ENCODE assay signal across 16 cellular contexts in the genomic region with DNA sequence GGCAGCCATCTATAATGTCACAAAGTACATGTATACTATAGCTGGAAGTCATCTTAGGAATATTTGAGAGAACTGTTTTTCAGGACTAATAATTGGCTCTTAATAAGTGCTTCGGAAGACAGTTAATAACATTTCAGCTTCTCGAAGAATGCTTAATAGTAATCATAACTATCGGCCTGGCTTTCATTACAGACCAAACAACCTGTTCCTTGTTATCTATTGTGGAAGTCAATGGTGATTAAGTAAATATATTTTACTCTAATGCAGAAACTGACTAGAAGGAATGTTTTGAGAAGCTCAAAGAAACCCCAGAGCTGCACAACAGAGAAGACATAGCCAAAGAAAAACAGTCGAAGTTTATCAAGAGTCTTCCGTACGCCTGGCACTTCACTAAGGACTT.
DNase-seq lines count a peak whose midpoint lies in the region; ATAC-seq and TF ChIP-seq lines count a peak whose summit lies in the region.
"Had no signal": no experiment of that assay in that cellular context is flagged by ENCODE, and none has a peak within 500 bp of the region (broad histone marks: within the 10 kb centered on the region; RNA-seq: fewer than 3 reads in every experiment).

No MANE protein-coding gene starts in this region.

- 51% methylated on average over 6 of the region's 6 CpGs for whole genome bisulfite sequencing in esophagus muscularis mucosa

- H3K4me2 ChIP-seq in osteoblast (ENCODE audit: insufficient read depth, low read length) (no peak overlapping the region), PC-3 (ENCODE audit: low read length) (no peak overlapping the region)

- H3K9me3 ChIP-seq in Caco-2 (no peaks in the 10 kb centered on the region), Panc1 (ENCODE audit: control insufficient read depth, insufficient read depth, low read depth, low read length) (peaks cover 6% of the 10 kb centered on the region; the same call in 1 of the 2 replicates), esophagus muscularis mucosa (no peaks in the 10 kb centered on the region), osteoblast (ENCODE audit: low read depth, low read length) (no peaks in the 10 kb centered on the region), PC-3 (ENCODE audit: low read length) (no peaks in the 10 kb centered on the region)
- no peaks in the 10 kb centered on the region for H3K9me3 ChIP-seq in effector memory CD4-positive, alpha-beta T cell (ENCODE audit: control insufficient read depth, low read length)
- H3K9me3 ChIP-seq: esophagus squamous epithelium, psoas muscle had no signal

- peaks cover 76% of the 10 kb centered on the region for H3K4me1 ChIP-seq in Caco-2
- peaks cover 65% of the 10 kb centered on the region for H3K4me1 ChIP-seq in Panc1 (ENCODE audit: control insufficient read depth, insufficient read depth, low read length)
- H3K4me1 ChIP-seq in esophagus muscularis mucosa, result peaks cover 24 to 61% (median 51%) of the 10 kb centered on the region in 4 donors
- peaks cover 51% of the 10 kb centered on the region for H3K4me1 ChIP-seq in osteoblast (ENCODE audit: insufficient read depth, low read length)
- no peaks in the 10 kb centered on the region for H3K4me1 ChIP-seq in effector memory CD4-positive, alpha-beta T cell (ENCODE audit: control insufficient read depth, insufficient read depth, low read length, poor library complexity, severe bottlenecking)
- peaks cover 15% of the 10 kb centered on the region for H3K4me1 ChIP-seq in PC-3 (ENCODE audit: insufficient read depth, low read length)
- H3K4me1 ChIP-seq: psoas muscle had no signal

- intact Hi-C loops in Caco-2 (cut with micrococcal nuclease; ENCODE audit: unreplicated experiment) (loop anchor here (5.0 kb wide), 2 partner anchors 510 to 535 kb away; a partner anchor contains a TSS), Panc1 (cut with micrococcal nuclease; ENCODE audit: unreplicated experiment) (loop anchor here (5.0 kb wide), 1 partner anchor 75 kb away; no protein-coding TSS in a partner anchor), esophagus muscularis mucosa (cut with DNase I) (loop anchor here (5.0 kb wide), 1 partner anchor 65 kb away; no protein-coding TSS in a partner anchor), PC-3 (cut with micrococcal nuclease) (loop anchor here (5.0 kb wide), 1 partner anchor 45 kb away; no protein-coding TSS in a partner anchor)

- TF ChIP-seq CTCF in Caco-2 (IDR thresholded peaks at IDR 0.05; ENCODE audit: insufficient read depth in 1 of 2, low read depth in 1 of 2, low read length in 1 of 2, severe bottlenecking in 1 of 2, unreplicated experiment in 1 of 2) (no peak), Panc1 (IDR thresholded peaks at IDR 0.05) (no peak), esophagus muscularis mucosa (IDR thresholded peaks at IDR 0.05) (no peak), osteoblast (IDR thresholded peaks at IDR 0.05; ENCODE audit: extremely low read depth, low read depth, low read length) (no peak), PC-3 (conservative IDR thresholded peaks at IDR 0.05; ENCODE audit: low read depth, low read length) (no peak)

- CTCF ChIA-PET in Caco-2 (lab: Charles Lee), result interaction anchor here (2.7 kb wide), 1 partner anchor 136 kb away, joined by 30 read pairs; no protein-coding TSS in a partner anchor
- CTCF ChIA-PET in Panc1 (lab: Charles Lee), result no interaction called here
- CTCF ChIA-PET in PC-3 (lab: Charles Lee), result no interaction called here

- no peaks in the 10 kb centered on the region for H3K9me3 Mint-ChIP-seq in Caco-2 (ENCODE audit: unreplicated experiment)

- BruUV-seq in Caco-2 (replicated peaks; lab: Mats Ljungman, UMichigan) (no TSS peak), Panc1 (replicated peaks; lab: Mats Ljungman, UMichigan) (no TSS peak), PC-3 (replicated peaks; lab: Mats Ljungman, UMichigan) (no TSS peak)

- POLR2A ChIA-PET in Caco-2 (lab: Charles Lee) (no interaction called here), Panc1 (lab: Charles Lee) (no interaction called here), PC-3 (lab: Charles Lee; ENCODE audit: unreplicated experiment) (no interaction called here)

- H2AFZ ChIP-seq in osteoblast (ENCODE audit: low read length) (no peak overlapping the region), PC-3 (ENCODE audit: low read length) (no peak overlapping the region)

- DNase-seq in Caco-2 (no peak), Panc1 (ENCODE audit: low read depth, low spot score) (peak; percentile 18), esophagus muscularis mucosa (ENCODE audit: extremely low spot score) (no peak), osteoblast (ENCODE audit: insufficient read length, low spot score, missing footprints) (no peak), PC-3 (no peak), SKM-1 (lab: John Stamatoyannopoulos, UW; ENCODE audit: unreplicated experiment) (no peak)
- DNase-seq in effector memory CD4-positive, alpha-beta T cell, result no peak
- DNase-seq: activated CD4-positive, alpha-beta T cell treated with anti-CD3 and anti-CD28 coated beads for 1 hour; activated gamma-delta T cell; dermis blood vessel endothelial cell; esophagus squamous epithelium; hypothalamus; KG1; NCI-H345; psoas muscle had no signal

- no peak for TF ChIP-seq EP300 in esophagus muscularis mucosa (IDR thresholded peaks at IDR 0.05)

- no peaks in the 10 kb centered on the region for H3K9me2 ChIP-seq in PC-3 (replicated peaks; ENCODE audit: low read length)

- no peaks in the 10 kb centered on the region for H3K27me3 Mint-ChIP-seq in Caco-2 (ENCODE audit: insufficient read depth, unreplicated experiment)

- peaks cover 43% of the 10 kb centered on the region for H3K4me1 Mint-ChIP-seq in Caco-2 (ENCODE audit: low read depth, unreplicated experiment)

- H3K4me3 ChIP-seq in Caco-2 (ENCODE audit: low read depth, low read length) (no peak overlapping the region), Panc1 (ENCODE audit: low read depth in 2 of 2, low read length in 2 of 2) (peak overlapping the region; percentile 5 to 28; a peak in 3 of 4 replicates), esophagus muscularis mucosa (no peak overlapping the region), osteoblast (ENCODE audit: insufficient read depth, low read length) (no peak overlapping the region), PC-3 (ENCODE audit: low read length) (no peak overlapping the region)
- no peak overlapping the region for H3K4me3 ChIP-seq in effector memory CD4-positive, alpha-beta T cell (ENCODE audit: insufficient read depth, low read depth, low read length, poor library complexity, severe bottlenecking)
- H3K4me3 ChIP-seq: psoas muscle had no signal

- ATAC-seq in Panc1 (no peak), GM21381 (IDR thresholded peaks at IDR 0.05; ENCODE audit: unreplicated experiment) (no peak), PC-3 (no peak)
- ATAC-seq: psoas muscle had no signal

- H3K36me3 ChIP-seq in Caco-2 (ENCODE audit: control insufficient read depth, insufficient read depth, low read length) (no peaks in the 10 kb centered on the region), Panc1 (ENCODE audit: control insufficient read depth, insufficient read depth, low read length) (no peaks in the 10 kb centered on the region), esophagus muscularis mucosa (no peaks in the 10 kb centered on the region), osteoblast (ENCODE audit: insufficient read depth, low read length) (no peaks in the 10 kb centered on the region), PC-3 (ENCODE audit: low read depth, low read length) (no peaks in the 10 kb centered on the region)
- H3K36me3 ChIP-seq in effector memory CD4-positive, alpha-beta T cell (ENCODE audit: control insufficient read depth, insufficient read depth, low read length), result no peaks in the 10 kb centered on the region
- H3K36me3 ChIP-seq: esophagus squamous epithelium had no signal

- H3K27me3 ChIP-seq in Caco-2 (replicated peaks; ENCODE audit: control insufficient read depth, insufficient read depth, low read length) (no peaks in the 10 kb centered on the region), Panc1 (ENCODE audit: control insufficient read depth, insufficient read depth, low read length) (no peaks in the 10 kb centered on the region), esophagus muscularis mucosa (no peaks in the 10 kb centered on the region), osteoblast (ENCODE audit: insufficient read depth, low read length) (no peaks in the 10 kb centered on the region), PC-3 (ENCODE audit: low read length) (no peaks in the 10 kb centered on the region)
- no peaks in the 10 kb centered on the region for H3K27me3 ChIP-seq in effector memory CD4-positive, alpha-beta T cell (replicated peaks; ENCODE audit: control insufficient read depth, insufficient read depth, low read length, poor library complexity, severe bottlenecking)
- H3K27me3 ChIP-seq: esophagus squamous epithelium had no signal

- H3K27ac Mint-ChIP-seq in Caco-2 (ENCODE audit: unreplicated experiment), result peak overlapping the region; percentile 89

- TF ChIP-seq POLR2A in esophagus muscularis mucosa (IDR thresholded peaks at IDR 0.05; ENCODE audit: low read depth), result no peak

- H3K79me2 ChIP-seq in osteoblast (ENCODE audit: insufficient read depth, low read length) (peaks cover 57% of the 10 kb centered on the region), PC-3 (ENCODE audit: low read length) (no peaks in the 10 kb centered on the region)

- no peak overlapping the region for H3K9ac ChIP-seq in PC-3 (ENCODE audit: low read length)

- H3F3A ChIP-seq in PC-3 (ENCODE audit: low read length, unreplicated experiment), result no peaks in the 10 kb centered on the region

- H3K36me3 Mint-ChIP-seq in Caco-2 (ENCODE audit: insufficient read depth, unreplicated experiment), result peaks cover 58% of the 10 kb centered on the region

- H3K4me3 Mint-ChIP-seq in Caco-2 (ENCODE audit: unreplicated experiment), result peak overlapping the region; percentile 76

- H3K27ac ChIP-seq in Panc1 (ENCODE audit: low read length) (peak overlapping the region; percentile 97), esophagus muscularis mucosa (replicated peaks in 1 of 4) (peak overlapping the region; percentile 78 to 83 (median 82)), osteoblast (ENCODE audit: low read depth, low read length) (peak overlapping the region; percentile 89), PC-3 (ENCODE audit: low read length) (no peak overlapping the region)
- no peak overlapping the region for H3K27ac ChIP-seq in effector memory CD4-positive, alpha-beta T cell (ENCODE audit: insufficient read depth, low read length, poor library complexity, severe bottlenecking)
- H3K27ac ChIP-seq: psoas muscle had no signal

- in situ Hi-C loops in Panc1 (cut with HindIII; ENCODE audit: low pct_unique_long_range_greater_than_20kb, low sequenced_read_pairs), result no loop called here

- no peaks in the 10 kb centered on the region for H4K20me1 ChIP-seq in osteoblast (ENCODE audit: insufficient read depth, low read length)
- no peaks in the 10 kb centered on the region for H4K20me1 ChIP-seq in PC-3 (ENCODE audit: low read length)

Comparison
In these comparisons a context has a peak if more than half of its experiments do, and no peak if none do; other contexts are left out.
1. H3K4me3 ChIP-seq: peak in Panc1 (2 of 2); none in Caco-2 (single experiment), esophagus muscularis mucosa (0 of 4), osteoblast (single experiment), effector memory CD4-positive, alpha-beta T cell (single experiment) and PC-3 (single experiment).
2. H3K27ac ChIP-seq: peak in Panc1 (single experiment), esophagus muscularis mucosa (4 of 4) and osteoblast (single experiment); none in effector memory CD4-positive, alpha-beta T cell (single experiment) and PC-3 (single experiment).